In the genomic region with DNA sequence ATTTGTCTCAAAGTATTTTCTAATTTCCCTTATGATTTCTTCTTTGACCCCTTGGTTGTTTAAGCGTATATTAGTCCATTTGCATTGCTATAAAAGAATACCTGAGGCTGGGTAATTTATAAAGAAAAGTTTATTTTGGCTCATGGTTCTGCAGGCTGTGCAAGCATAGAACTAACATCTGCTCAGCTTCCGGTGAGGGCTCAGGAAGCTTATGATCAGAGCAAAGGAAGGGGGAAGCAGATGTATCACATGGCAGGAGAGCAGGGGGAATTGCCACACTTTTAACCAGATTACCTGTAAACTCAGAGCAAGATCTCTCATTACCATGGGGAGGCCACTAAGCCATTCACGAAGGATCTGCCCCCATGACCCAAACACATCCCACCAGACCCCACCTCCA, we compare ENCODE assay signal across 30 cellular contexts.
"Had no signal": no experiment of that assay in that cellular context is flagged by ENCODE, and none has a peak within 500 bp of the region (broad histone marks: within the 10 kb centered on the region; RNA-seq: fewer than 3 reads in every experiment).

No MANE protein-coding gene starts in this region.

- ATAC-seq: activated CD8-positive, alpha-beta T cell treated with anti-CD3 and anti-CD28 coated beads for 36 hours; activated T-cell treated with anti-CD3 and anti-CD28 coated beads, Interleukin-2, amount 50 U/mL, for 4 hours; activated T-helper 17 cell treated with anti-CD3 and anti-CD28 coated beads, Interleukin-2, amount 50 U/mL, for 72 hours; effector memory CD8-positive, alpha-beta T cell; gastroesophageal sphincter; left colon; naive thymus-derived CD8-positive, alpha-beta T cell; pancreas; psoas muscle; stimulated activated effector memory CD8-positive, alpha-beta T cell treated with anti-CD3 and anti-CD28 coated beads, Interleukin-12 subunit alpha, Interleukin-12 subunit beta, amount 100 ng/mL, for 72 hours; stimulated activated naive CD8-positive, alpha-beta T cell treated with anti-CD3 and anti-CD28 coated beads, Interleukin-15, amount 100 ng/mL, for 72 hours had no signal

- H3K9me3 Mint-ChIP-seq: activated B cell treated with CpG ODN at 0.5 μM for 24 hours; activated T-helper 17 cell treated with anti-CD3 and anti-CD28 coated beads, Interleukin-2, amount 50 U/mL, for 72 hours; central memory CD8-positive, alpha-beta T cell; effector memory CD8-positive, alpha-beta T cell; immature natural killer cell; stimulated activated effector memory CD8-positive, alpha-beta T cell treated with anti-CD3 and anti-CD28 coated beads, Interleukin-12 subunit alpha, Interleukin-12 subunit beta, amount 100 ng/mL, for 72 hours; type B pancreatic cell had no signal

- H3K9me3 ChIP-seq: pancreas, vagina had no signal

- H3K27me3 Mint-ChIP-seq: activated B cell treated with CpG ODN at 0.5 μM for 24 hours; activated CD8-positive, alpha-beta T cell treated with anti-CD3 and anti-CD28 coated beads for 36 hours; activated naive CD8-positive, alpha-beta T cell; activated T-helper 17 cell treated with anti-CD3 and anti-CD28 coated beads, Interleukin-2, amount 50 U/mL, for 72 hours; central memory CD8-positive, alpha-beta T cell; effector memory CD8-positive, alpha-beta T cell; memory B cell; naive thymus-derived CD8-positive, alpha-beta T cell; stimulated activated naive CD8-positive, alpha-beta T cell treated with anti-CD3 and anti-CD28 coated beads, Interleukin-15, amount 100 ng/mL, for 72 hours; type B pancreatic cell had no signal

- H3K4me1 ChIP-seq: gastroesophageal sphincter, pancreas, psoas muscle, sigmoid colon had no signal

- H3K4me3 Mint-ChIP-seq: activated B cell treated with CpG ODN at 0.5 μM for 24 hours; activated CD8-positive, alpha-beta T cell treated with anti-CD3 and anti-CD28 coated beads for 36 hours; activated naive CD8-positive, alpha-beta T cell; activated T-cell treated with anti-CD3 and anti-CD28 coated beads, Interleukin-2, amount 50 U/mL, for 4 hours; activated T-helper 17 cell treated with anti-CD3 and anti-CD28 coated beads, Interleukin-2, amount 50 U/mL, for 72 hours; central memory CD8-positive, alpha-beta T cell; effector memory CD8-positive, alpha-beta T cell; immature natural killer cell; memory B cell; naive thymus-derived CD8-positive, alpha-beta T cell; neural crest cell; stimulated activated effector memory CD8-positive, alpha-beta T cell treated with anti-CD3 and anti-CD28 coated beads, Interleukin-12 subunit alpha, Interleukin-12 subunit beta, amount 100 ng/mL, for 72 hours; stimulated activated naive CD8-positive, alpha-beta T cell treated with anti-CD3 and anti-CD28 coated beads, Interleukin-15, amount 100 ng/mL, for 72 hours; type B pancreatic cell had no signal

- H3K27ac Mint-ChIP-seq: activated B cell treated with CpG ODN at 0.5 μM for 24 hours; activated CD8-positive, alpha-beta T cell treated with anti-CD3 and anti-CD28 coated beads for 36 hours; activated naive CD8-positive, alpha-beta T cell; activated T-helper 17 cell treated with anti-CD3 and anti-CD28 coated beads, Interleukin-2, amount 50 U/mL, for 72 hours; effector memory CD8-positive, alpha-beta T cell; memory B cell; naive thymus-derived CD8-positive, alpha-beta T cell; stimulated activated effector memory CD8-positive, alpha-beta T cell treated with anti-CD3 and anti-CD28 coated beads, Interleukin-12 subunit alpha, Interleukin-12 subunit beta, amount 100 ng/mL, for 72 hours; stimulated activated naive CD8-positive, alpha-beta T cell treated with anti-CD3 and anti-CD28 coated beads, Interleukin-15, amount 100 ng/mL, for 72 hours; type B pancreatic cell had no signal

- DNase-seq: activated B cell treated with CpG ODN at 0.5 μM for 24 hours; activated CD4-positive, alpha-beta T cell treated with anti-CD3 and anti-CD28 coated beads, Interleukin-2, amount 50 U/mL, for 1 hour; activated CD8-positive, alpha-beta T cell treated with anti-CD3 and anti-CD28 coated beads for 36 hours; activated T-cell treated with anti-CD3 and anti-CD28 coated beads, Interleukin-2, amount 50 U/mL, for 4 hours; anterior cingulate cortex; effector memory CD8-positive, alpha-beta T cell; hypothalamus; immature natural killer cell; kidney; left colon; midbrain; naive thymus-derived CD8-positive, alpha-beta T cell; nucleus accumbens; pancreas; psoas muscle; sigmoid colon; small intestine; stimulated activated CD4-positive, alpha-beta T cell treated with anti-CD3 and anti-CD28 coated beads, Interleukin-4, amount 100 ng/mL, for 24 hours; stimulated activated naive CD8-positive, alpha-beta T cell treated with anti-CD3 and anti-CD28 coated beads, Interleukin-15, amount 100 ng/mL, for 72 hours; substantia nigra; T1000 had no signal

- H3K4me1 Mint-ChIP-seq: activated B cell treated with CpG ODN at 0.5 μM for 24 hours; activated T-helper 17 cell treated with anti-CD3 and anti-CD28 coated beads, Interleukin-2, amount 50 U/mL, for 72 hours; central memory CD8-positive, alpha-beta T cell; immature natural killer cell; memory B cell; naive thymus-derived CD8-positive, alpha-beta T cell; neural crest cell; stimulated activated effector memory CD8-positive, alpha-beta T cell treated with anti-CD3 and anti-CD28 coated beads, Interleukin-12 subunit alpha, Interleukin-12 subunit beta, amount 100 ng/mL, for 72 hours; stimulated activated naive CD8-positive, alpha-beta T cell treated with anti-CD3 and anti-CD28 coated beads, Interleukin-15, amount 100 ng/mL, for 72 hours had no signal

- H3K27me3 ChIP-seq: gastroesophageal sphincter, pancreas, sigmoid colon, vagina had no signal

- H3K36me3 ChIP-seq: pancreas had no signal

- H3K27ac ChIP-seq: gastroesophageal sphincter, pancreas, psoas muscle, sigmoid colon, vagina had no signal

- H3K4me3 ChIP-seq: gastroesophageal sphincter, pancreas, psoas muscle, sigmoid colon, vagina had no signal
